In the genomic region with DNA sequence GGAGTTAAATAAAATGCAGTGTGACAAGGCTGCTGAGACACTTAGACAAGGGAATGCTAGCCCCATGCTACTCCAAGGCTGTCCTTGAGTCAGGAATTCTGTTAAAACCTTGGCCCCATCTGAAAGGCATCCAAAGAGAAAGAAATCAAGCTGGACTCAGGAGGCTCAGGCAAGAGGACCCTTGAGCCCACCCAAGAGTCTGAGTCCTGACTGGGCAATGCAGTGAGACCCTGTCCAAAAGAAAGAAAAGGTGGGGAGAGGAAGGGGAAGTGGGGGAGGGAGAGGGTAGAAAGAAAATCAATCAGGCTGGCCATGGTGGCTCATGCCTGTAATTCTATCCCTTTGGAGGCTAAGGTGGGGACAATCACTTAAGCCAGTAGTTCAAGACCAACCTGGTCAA, we compare ENCODE assay signal across 20 cellular contexts. TPM values are rescaled to one million over a fixed set of nuclear protein-coding genes. Genes with fewer than 3 reads are reported as not detected.
A peak's percentile ranks its signal among the peaks of the same experiment; 100 is the strongest.
DNase-seq lines count a peak whose midpoint lies in the region; ATAC-seq and TF ChIP-seq lines count a peak whose summit lies in the region.
"Had no signal": no experiment of that assay in that cellular context is flagged by ENCODE, and none has a peak within 500 bp of the region (broad histone marks: within the 10 kb centered on the region; RNA-seq: fewer than 3 reads in every experiment).

No MANE protein-coding gene starts in this region.

- H3K27ac ChIP-seq in mammary epithelial cell (ENCODE audit: insufficient read depth, low read depth, low read length), result no peak overlapping the region
- H3K27ac ChIP-seq: ascending aorta; BLaER1 treated with 17β-estradiol and CSF1 and Interleukin-3, amounts not matched to agents 10 nM and 100 nM; left ventricle myocardium inferior had no signal

- no peak overlapping the region for H3K9ac ChIP-seq in mammary epithelial cell (ENCODE audit: insufficient read depth, low read length)
- H3K9ac ChIP-seq: BLaER1 treated with 17β-estradiol and CSF1 and Interleukin-3, amounts not matched to agents 10 nM and 100 nM had no signal

- in situ Hi-C loops in mammary epithelial cell (cut with MboI; ENCODE audit: low sequenced_read_pairs in 2 of 2) (no loop called here), G401 (cut with HindIII; ENCODE audit: low sequenced_read_pairs) (loop anchor here (25.0 kb wide), 1 partner anchor 135 kb away; the partner anchor contains the start of gene PIK3CD)

- POLR2A ChIA-PET in MCF 10A (lab: Yijun Ruan, JAX), result interaction anchor here (0.7 to 1.8 kb wide), 4 partner anchors 25 to 901 kb away, joined by 3 to 6 read pairs (median 4); partner anchors contain the start of genes LZIC and NMNAT1

- DNase-seq in MCF 10A (ENCODE audit: unreplicated experiment) (no peak), mammary epithelial cell (no peak), G401 (ENCODE audit: low spot score) (no peak), germinal center (ENCODE audit: low spot score) (no peak)
- no peak for DNase-seq in central memory CD8-positive, alpha-beta T cell (ENCODE audit: low spot score in 2 of 2)
- DNase-seq: activated naive CD4-positive, alpha-beta T cell treated with Interleukin-2 at 50 U/mL for 16 hours; effector CD4-positive, alpha-beta T cell; KG1; left ventricle myocardium inferior; NCI-H187; NCI-H345; NCI-H82; occipital lobe; SHP77 treated with DMSO at 0.1 percent for 48 hours; T-helper 1 cell had no signal

- H3K4me1 ChIP-seq in mammary epithelial cell (ENCODE audit: insufficient read depth, low read length), result peaks cover 9% of the 10 kb centered on the region

- CTCF ChIA-PET in MCF 10A (lab: Yijun Ruan, JAX), result interaction anchor here (1.1 to 1.4 kb wide), 3 partner anchors 12 to 28 kb away, joined by 5 to 8 read pairs (median 8); no protein-coding TSS in a partner anchor
- CTCF ChIA-PET in mammary epithelial cell (lab: Charles Lee; ENCODE audit: low non-redundant PET), result interaction anchor here (0.7 kb wide), 1 partner anchor 13 kb away, joined by 3 read pairs; no protein-coding TSS in a partner anchor

- intact Hi-C loops in MCF 10A (cut with micrococcal nuclease), result no loop called here
- intact Hi-C loops in mammary epithelial cell (cut with micrococcal nuclease), result no loop called here

- no peak overlapping the region for H3K4me2 ChIP-seq in mammary epithelial cell (ENCODE audit: insufficient read depth, low read depth, low read length)

- H3K4me1 Mint-ChIP-seq in MCF 10A (ENCODE audit: insufficient read depth, unreplicated experiment), result peaks cover 23% of the 10 kb centered on the region
- peaks cover 57% of the 10 kb centered on the region for H3K4me1 Mint-ChIP-seq in central memory CD8-positive, alpha-beta T cell
- H3K4me1 Mint-ChIP-seq in nephron, result peaks cover 45% of the 10 kb centered on the region

- no peak overlapping the region for H3K4me3 ChIP-seq in mammary epithelial cell (replicated peaks in 1 of 3; ENCODE audit: insufficient read depth in 1 of 3, low read depth in 2 of 3, low read length in 3 of 3)
- H3K4me3 ChIP-seq: ascending aorta; BLaER1 treated with 17β-estradiol and CSF1 and Interleukin-3, amounts not matched to agents 10 nM and 100 nM; left ventricle myocardium inferior had no signal

- dilution Hi-C loops in mammary epithelial cell (cut with HindIII; ENCODE audit: low sequenced_read_pairs), result no loop called here

- no peak for ATAC-seq in central memory CD8-positive, alpha-beta T cell (replicated peaks; ENCODE audit: extremely low read depth, poor library complexity, severe bottlenecking)
- ATAC-seq in GM19351 (IDR thresholded peaks at IDR 0.05; ENCODE audit: unreplicated experiment) (no peak), GM18502 (IDR thresholded peaks at IDR 0.05; ENCODE audit: poor library complexity, unreplicated experiment) (no peak)

- H3K9me3 ChIP-seq in mammary epithelial cell (replicated peaks; ENCODE audit: insufficient read depth, low read length), result no peaks in the 10 kb centered on the region
- H3K9me3 ChIP-seq: ascending aorta, left ventricle myocardium inferior had no signal

- H3K36me3 Mint-ChIP-seq in MCF 10A (ENCODE audit: insufficient read depth, unreplicated experiment) (no peaks in the 10 kb centered on the region), nephron (ENCODE audit: low read depth) (peaks cover 8% of the 10 kb centered on the region)
- peaks cover 1% of the 10 kb centered on the region for H3K36me3 Mint-ChIP-seq in central memory CD8-positive, alpha-beta T cell (ENCODE audit: insufficient read depth)

- H3K4me3 Mint-ChIP-seq in MCF 10A (ENCODE audit: unreplicated experiment) (no peak overlapping the region), nephron (peak overlapping the region in 1 of 3 experiments; percentile 15)
- H3K4me3 Mint-ChIP-seq in central memory CD8-positive, alpha-beta T cell, result peak overlapping the region; percentile 31

- H3K9me3 Mint-ChIP-seq in MCF 10A (ENCODE audit: unreplicated experiment), result no peaks in the 10 kb centered on the region
- H3K9me3 Mint-ChIP-seq in central memory CD8-positive, alpha-beta T cell, result no peaks in the 10 kb centered on the region
- H3K9me3 Mint-ChIP-seq in nephron, result no peaks in the 10 kb centered on the region

- H2AFZ ChIP-seq in mammary epithelial cell (ENCODE audit: low read depth, low read length), result no peak overlapping the region

- BruUV-seq in MCF 10A (replicated peaks; lab: Mats Ljungman, UMichigan) (no TSS peak), mammary epithelial cell (replicated peaks; lab: Mats Ljungman, UMichigan) (no TSS peak)

- peaks cover 2% of the 10 kb centered on the region for H3K36me3 ChIP-seq in mammary epithelial cell (ENCODE audit: insufficient read depth, low read length)
- H3K36me3 ChIP-seq: ascending aorta, left ventricle myocardium inferior had no signal

- H3K79me2 ChIP-seq in mammary epithelial cell (ENCODE audit: insufficient read depth, low read length), result peaks cover 97% of the 10 kb centered on the region

- H3K27me3 ChIP-seq in mammary epithelial cell (ENCODE audit: insufficient read depth, low read length), result no peaks in the 10 kb centered on the region
- H3K27me3 ChIP-seq: ascending aorta; BLaER1 treated with 17β-estradiol and CSF1 and Interleukin-3, amounts not matched to agents 10 nM and 100 nM had no signal

- H3K27me3 Mint-ChIP-seq in MCF 10A (ENCODE audit: insufficient read depth, unreplicated experiment), result no peaks in the 10 kb centered on the region
- H3K27me3 Mint-ChIP-seq in central memory CD8-positive, alpha-beta T cell, result no peaks in the 10 kb centered on the region
- H3K27me3 Mint-ChIP-seq in nephron (ENCODE audit: low read depth), result peaks cover 6% of the 10 kb centered on the region

- H4K20me1 ChIP-seq in mammary epithelial cell (ENCODE audit: insufficient read depth, low read length), result peaks cover 16% of the 10 kb centered on the region

- peak overlapping the region; percentile 88 for H3K27ac Mint-ChIP-seq in MCF 10A (ENCODE audit: low read depth, unreplicated experiment)
- peak overlapping the region; percentile 75 for H3K27ac Mint-ChIP-seq in central memory CD8-positive, alpha-beta T cell (ENCODE audit: low read depth)
- peak overlapping the region; percentile 76 to 97 (median 91) for H3K27ac Mint-ChIP-seq in nephron

- no peak for TF ChIP-seq CTCF in MCF 10A (IDR thresholded peaks at IDR 0.05; ENCODE audit: unreplicated experiment)
- TF ChIP-seq CTCF in mammary epithelial cell (conservative IDR thresholded peaks at IDR 0.05 in 1 of 2, IDR thresholded peaks at IDR 0.05 in 1 of 2; ENCODE audit: extremely low read depth in 1 of 2, insufficient read depth in 1 of 2, low read depth in 1 of 2, low read length in 2 of 2), result no peak
- TF ChIP-seq CTCF in nephron (IDR thresholded peaks at IDR 0.05; ENCODE audit: unreplicated experiment in 3 of 3), result no peak

RNA-seq across cellular contexts. Expression of gene CLSTN1, which starts 26.7 kb away (rescaled TPM):
- total RNA-seq in MCF 10A (2022), result 98.5 and 106 TPM in 2 replicates
- total RNA-seq in mammary epithelial cell, result 100 to 1,000 TPM; 229 to 335 TPM
- 168 TPM for polyA plus RNA-seq in mammary epithelial cell
- polyA minus RNA-seq in mammary epithelial cell, result 399 TPM
- total RNA-seq in G401 (2014; rRNA removed; shearing (Covaris generic)), result 136 and 175 TPM in 2 replicates
